ENCODE assay signal across 8 cellular contexts in genomic region chr18:2657788-2658458, GRCh38. TPM values are rescaled to one million over a fixed set of nuclear protein-coding genes. Genes with fewer than 3 reads are reported as not detected.
A peak's percentile ranks its signal among the peaks of the same experiment; 100 is the strongest.
DNase-seq lines count a peak whose midpoint lies in the region; ATAC-seq and TF ChIP-seq lines count a peak whose summit lies in the region.

No MANE protein-coding gene starts in this region.

- H3K4me3 Mint-ChIP-seq in T-helper 17 cell = peak overlapping the region; percentile 94

- TF ChIP-seq CTCF in BJ (IDR thresholded peaks at IDR 0.05; ENCODE audit: insufficient read depth, low read depth, low read length) = no peak
- TF ChIP-seq CTCF in HEK293 (tag by site-specific recombination; IDR thresholded peaks at IDR 0.05) = no peak
- TF ChIP-seq CTCF in fibroblast of villous mesenchyme (IDR thresholded peaks at IDR 0.05; ENCODE audit: insufficient read depth, low read depth, low read length) = no peak
- no peak for TF ChIP-seq CTCF in gastrocnemius medialis (IDR thresholded peaks at IDR 0.05 in 4 of 5, conservative IDR thresholded peaks at IDR 0.05 in 1 of 5)

- peak; percentile 59 for DNase-seq in BJ (ENCODE audit: low read depth)
- no peak for DNase-seq in T-helper 17 cell
- DNase-seq in fibroblast of villous mesenchyme (ENCODE audit: low read depth) = peak; percentile 92
- DNase-seq in gastrocnemius medialis = no peak
- DNase-seq in activated CD4-positive, CD25-positive, alpha-beta regulatory T cell (lab: John Stamatoyannopoulos, UW) = no peak

- CTCF ChIA-PET in BJ (lab: Yijun Ruan, JAX) = interaction anchor here (0.6 kb wide), 1 partner anchor 9 kb away, joined by 4 read pairs; no protein-coding TSS in a partner anchor
- CTCF ChIA-PET in HEK293 (lab: Yijun Ruan, JAX) = interaction anchor here (0.5 kb wide), 1 partner anchor 46 kb away, joined by 3 read pairs; no protein-coding TSS in a partner anchor

- no peaks in the 10 kb centered on the region for H3K36me3 ChIP-seq in BJ (ENCODE audit: control insufficient read depth, insufficient read depth, low read length)
- peaks cover 0 to 3% of the 10 kb centered on the region in 2 experiments; a peak in 1 of 3 replicates for H3K36me3 ChIP-seq in HEK293 (ENCODE audit: control insufficient read depth in 2 of 2, insufficient read depth in 1 of 2, low read length in 2 of 2)
- no peaks in the 10 kb centered on the region for H3K36me3 ChIP-seq in gastrocnemius medialis

- no peak for ATAC-seq in T-helper 17 cell
- ATAC-seq in gastrocnemius medialis = no peak
- no peak for ATAC-seq in HG02623 (IDR thresholded peaks at IDR 0.05; ENCODE audit: unreplicated experiment)
- no peak for ATAC-seq in GM21390 (IDR thresholded peaks at IDR 0.05; ENCODE audit: unreplicated experiment)

- peaks cover 6% of the 10 kb centered on the region for H3K36me3 Mint-ChIP-seq in T-helper 17 cell (ENCODE audit: low read depth)

- H3K27ac ChIP-seq in HEK293 (ENCODE audit: extremely low read depth, low read depth, low read length) = peak overlapping the region; percentile 42; the same call in 1 of the 2 replicates
- peak overlapping the region; percentile 25 to 93 (median 40) for H3K27ac ChIP-seq in gastrocnemius medialis

- intact Hi-C loops in gastrocnemius medialis (cut with DNase I; ENCODE audit: low total_unique reads) = loop anchor here (10.0 kb wide), 3 partner anchors 597 to 1843 kb away; partner anchors contain the start of gene YES1

- H3K4me3 ChIP-seq in BJ (ENCODE audit: low read depth, low read length) (peak overlapping the region; percentile 94), HEK293 (ENCODE audit: low read depth, low read length) (peak overlapping the region; percentile 93), fibroblast of villous mesenchyme (ENCODE audit: low read depth, low read length) (peak overlapping the region; percentile 74), gastrocnemius medialis (peak overlapping the region; percentile 26 to 94 (median 92))

- H3K27me3 ChIP-seq in BJ (ENCODE audit: control insufficient read depth, insufficient read depth, low read length) = no peaks in the 10 kb centered on the region
- H3K27me3 ChIP-seq in gastrocnemius medialis = no peaks in the 10 kb centered on the region

- peaks cover 7% of the 10 kb centered on the region for H3K4me1 ChIP-seq in HEK293 (ENCODE audit: control insufficient read depth, insufficient read depth, low read length)
- H3K4me1 ChIP-seq in gastrocnemius medialis = peaks cover 25 to 30% of the 10 kb centered on the region in 2 donors

- peaks cover 37% of the 10 kb centered on the region for H3K4me1 Mint-ChIP-seq in T-helper 17 cell

- no peak for TF ChIP-seq POLR2A in gastrocnemius medialis (IDR thresholded peaks at IDR 0.05)

- H3K27ac Mint-ChIP-seq in T-helper 17 cell = peak overlapping the region; percentile 98

- H3K9me3 ChIP-seq in HEK293 (ENCODE audit: control insufficient read depth, insufficient read depth, low read depth, low read length) = no peaks in the 10 kb centered on the region
- no peaks in the 10 kb centered on the region for H3K9me3 ChIP-seq in T-helper 17 cell (ENCODE audit: control insufficient read depth, low read length, poor library complexity, severe bottlenecking)
- H3K9me3 ChIP-seq in gastrocnemius medialis = no peaks in the 10 kb centered on the region

- in situ Hi-C loops in gastrocnemius medialis (cut with MboI; ENCODE audit: low sequenced_read_pairs in 4 of 4) = no loop called here

- POLR2A ChIA-PET in BJ (lab: Charles Lee) = interaction anchor here (0.7 to 0.8 kb wide), 2 partner anchors 12 to 223 kb away, joined by 3 to 7 read pairs; no protein-coding TSS in a partner anchor
- POLR2A ChIA-PET in HEK293 (lab: Yijun Ruan, JAX) = interaction anchor here (1.1 to 2.6 kb wide), 3 partner anchors 19 to 87 kb away, joined by 3 to 12 read pairs (median 3); partner anchors contain the start of genes METTL4 and NDC80

- no peaks in the 10 kb centered on the region for H3K27me3 Mint-ChIP-seq in T-helper 17 cell

TF ChIP-seq in HEK293, 187 proteins besides CTCF, POLR2A, EP300 and RAD21 (continues in another document):
- TF ChIP-seq REPIN1 (tag by site-specific recombination; IDR thresholded peaks at IDR 0.05; ENCODE audit: low read depth) (no peak), ZEB2 (tag by site-specific recombination; IDR thresholded peaks at IDR 0.05) (peak; percentile 79), ZNF146 (tag by site-specific recombination; IDR thresholded peaks at IDR 0.05) (no peak), ZFP3 (tag by site-specific recombination; IDR thresholded peaks at IDR 0.05; ENCODE audit: low read depth) (no peak), ZNF837 (tag by site-specific recombination; IDR thresholded peaks at IDR 0.05) (no peak), AEBP2 (tag by site-specific recombination; IDR thresholded peaks at IDR 0.05; ENCODE audit: borderline replicate concordance) (no peak), ZNF280C (tag by site-specific recombination; IDR thresholded peaks at IDR 0.05) (no peak), ZNF704 (tag by site-specific recombination; IDR thresholded peaks at IDR 0.05) (no peak), ZNF626 (tag by site-specific recombination; IDR thresholded peaks at IDR 0.05) (no peak; the same call in 1 of the 2 replicates), MEIS1 (CRISPR knock-in tag; IDR thresholded peaks at IDR 0.05; ENCODE audit: borderline replicate concordance) (no peak), GLIS2 (tag by site-specific recombination; IDR thresholded peaks at IDR 0.05) (no peak), ZNF529 (tag by site-specific recombination; IDR thresholded peaks at IDR 0.05; ENCODE audit: insufficient replicate concordance) (no peak), ZNF24 (tag by site-specific recombination; IDR thresholded peaks at IDR 0.05) (peak; percentile 11; the same call in 1 of the 2 replicates), PRDM4 (tag by site-specific recombination; IDR thresholded peaks at IDR 0.05) (peak; percentile 61; the same call in 1 of the 2 replicates), ZNF777 (tag by site-specific recombination; IDR thresholded peaks at IDR 0.05; ENCODE audit: borderline replicate concordance) (no peak), GLIS1 (tag by site-specific recombination; IDR thresholded peaks at IDR 0.05) (no peak), ZSCAN16 (tag by site-specific recombination; IDR thresholded peaks at IDR 0.05) (no peak), ZNF707 (tag by site-specific recombination; IDR thresholded peaks at IDR 0.05) (no peak)

RNA-seq across cellular contexts. Expression of gene SMCHD1, which starts 2.4 kb away (rescaled TPM):
- polyA plus RNA-seq in BJ (2011; rRNA removed) = 10.5 and 23.4 TPM in 2 replicates
- 29.4 and 30.5 TPM in 2 replicates for polyA minus RNA-seq in BJ (2011; rRNA and poly(A)+ RNA removed)
- total RNA-seq in T-helper 17 cell = 100 to 1,000 TPM; 288 to 316 TPM
- 72.8 and 104 TPM in 2 replicates for total RNA-seq in fibroblast of villous mesenchyme
- total RNA-seq in gastrocnemius medialis = 10 to 100 TPM; 16.2 to 43.6 (median 22.7) TPM

Comparison
In these comparisons a context has a peak if more than half of its experiments do, and no peak if none do; other contexts are left out.
1. DNase-seq: peak in BJ (single experiment) and fibroblast of villous mesenchyme (single experiment); none in T-helper 17 cell (0 of 3), gastrocnemius medialis (0 of 2) and activated CD4-positive, CD25-positive, alpha-beta regulatory T cell (0 of 4).
2. Peak in every context shown above with its lines, with median percentiles within 50 percentile points of each other: H3K4me3 ChIP-seq.